In the genomic region with DNA sequence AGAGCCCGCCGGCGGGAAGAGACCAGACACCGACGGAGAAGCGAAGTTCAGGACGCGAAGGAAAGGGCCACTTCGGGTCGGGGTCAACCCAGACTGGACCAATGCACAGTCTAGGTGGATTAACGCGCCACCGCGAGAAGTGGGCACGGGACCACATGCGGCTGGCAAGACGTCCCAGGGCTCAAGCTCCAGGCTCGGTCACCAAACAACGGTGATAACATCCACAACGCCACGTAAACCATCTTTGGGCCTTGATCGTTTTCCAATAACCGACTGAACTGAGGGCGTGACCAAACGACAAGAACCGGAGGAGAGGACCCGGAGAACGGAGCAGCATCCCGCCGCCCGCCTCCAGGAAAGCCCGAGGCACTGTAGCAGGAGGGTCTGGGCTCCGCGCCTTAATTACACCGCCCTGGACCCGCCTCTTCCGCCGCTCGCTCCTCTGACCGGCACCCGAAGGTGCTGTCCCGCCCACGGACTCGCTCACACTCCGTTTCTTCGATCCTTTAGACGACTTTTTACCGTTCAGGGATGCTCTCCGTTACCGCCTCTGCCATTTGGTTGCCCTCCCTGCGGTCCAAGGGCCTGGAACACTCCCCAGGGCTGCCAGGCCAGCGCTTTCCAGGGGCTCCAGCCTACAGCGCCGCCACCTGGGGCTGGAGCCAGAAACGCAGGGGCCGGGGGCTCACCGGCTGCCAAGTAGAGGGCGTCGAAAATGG, we compare ENCODE assay signal across 8 cellular contexts. TPM values are rescaled to one million over a fixed set of nuclear protein-coding genes. Genes with fewer than 3 reads are reported as not detected.
DNase-seq lines count a peak whose midpoint lies in the region; ATAC-seq, FAIRE-seq and TF ChIP-seq lines count a peak whose summit lies in the region.

No MANE protein-coding gene starts in this region.

- ATAC-seq in GM18498 (IDR thresholded peaks at IDR 0.05; ENCODE audit: unreplicated experiment): peak; percentile 98
- peak; percentile 97 for ATAC-seq in HG02852 (IDR thresholded peaks at IDR 0.05; ENCODE audit: unreplicated experiment)
- no peak for ATAC-seq in HepG2

- H3K9me3 ChIP-seq in colonic mucosa (no peaks in the 10 kb centered on the region), HepG2 (ENCODE audit: low read length) (no peaks in the 10 kb centered on the region)

- POLR2A ChIA-PET in HepG2 (lab: Yijun Ruan, JAX): no interaction called here

- H3K27ac ChIP-seq in 22Rv1 (peak overlapping the region; percentile 59), colonic mucosa (no peak overlapping the region), HepG2 (ENCODE audit: extremely low read length, insufficient read depth, low read length) (no peak overlapping the region)

- no peak for FAIRE-seq in HepG2 (lab: Jason Lieb, UNC)

- no peak overlapping the region for H3K4me2 ChIP-seq in HepG2 (ENCODE audit: low read depth, low read length)

- no peaks in the 10 kb centered on the region for H3K79me2 ChIP-seq in HepG2 (ENCODE audit: insufficient read depth, low read length)

- intact Hi-C loops in colonic mucosa (cut with DNase I) (no loop called here), HepG2 (cut with micrococcal nuclease; ENCODE audit: unreplicated experiment) (no loop called here)

- H3K4me1 ChIP-seq in colonic mucosa: no peaks in the 10 kb centered on the region
- no peaks in the 10 kb centered on the region for H3K4me1 ChIP-seq in HepG2 (ENCODE audit: insufficient read depth, low read length)

- H3K4me3 ChIP-seq in colonic mucosa (peak overlapping the region; percentile 33), HepG2 (replicated peaks in 1 of 3; ENCODE audit: insufficient read depth in 1 of 3, low read depth in 2 of 3, low read length in 3 of 3) (no peak overlapping the region)

- H3K36me3 ChIP-seq in colonic mucosa (no peaks in the 10 kb centered on the region), HepG2 (replicated peaks in 1 of 2; ENCODE audit: control insufficient read depth in 1 of 2, insufficient read depth in 2 of 2, low read length in 2 of 2) (no peaks in the 10 kb centered on the region)

- H3K9ac ChIP-seq in colonic mucosa (ENCODE audit: low read depth in 2 of 2, low read length in 2 of 2) (peak overlapping the region; percentile 15 to 67), HepG2 (ENCODE audit: insufficient read depth, low read depth, low read length) (no peak overlapping the region)

- TF ChIP-seq EP300 in HepG2 (IDR thresholded peaks at IDR 0.05; ENCODE audit: low read depth in 2 of 2, low read length in 2 of 2) (no peak), HepG2 (CRISPR knock-in tag; IDR thresholded peaks at IDR 0.05; ENCODE audit: borderline replicate concordance) (no peak)

- 48% methylated on average over 53 of the region's 59 CpGs for WGBS in HepG2 (ENCODE audit: low lambda C conversion rate)

- H2AFZ ChIP-seq in HepG2 (ENCODE audit: low read length): no peak overlapping the region

- no TSS peak for BruUV-seq in HepG2 (replicated peaks; lab: Mats Ljungman, UMichigan)

- TF ChIP-seq POLR2A in HepG2 (IDR thresholded peaks at IDR 0.05; ENCODE audit: insufficient read depth in 1 of 2, low read depth in 2 of 2, low read length in 2 of 2): no peak

- TF ChIP-seq CTCF in 22Rv1 (IDR thresholded peaks at IDR 0.05) (peak; percentile 80), colonic mucosa (IDR thresholded peaks at IDR 0.05) (no peak), HepG2 (CRISPR knock-in tag; IDR thresholded peaks at IDR 0.05) (0 out of 2 replicates have a peak, but pooled peaks have one; percentile 7)

- in situ Hi-C loops in HepG2 (cut with HindIII; ENCODE audit: extremely low pct_ligation_motif_present, low pct_unique_long_range_greater_than_20kb): no loop called here

- CTCF ChIA-PET in HepG2 (lab: Yijun Ruan, JAX; ENCODE audit: low intra/inter-chr PET ratio, low total read pairs): no interaction called here

- H3K27me3 ChIP-seq in colonic mucosa (peaks cover 6% of the 10 kb centered on the region), HepG2 (ENCODE audit: control insufficient read depth in 1 of 2, insufficient read depth in 2 of 2, low read length in 2 of 2) (peaks cover 0 to 13% of the 10 kb centered on the region in 2 experiments; a peak in 3 of 5 replicates)

- DNase-seq in NCI-H2107 (lab: John Stamatoyannopoulos, UW) (peak; percentile 29), colonic mucosa (peak; percentile 69), HepG2 (ENCODE audit: low spot score) (no peak)
- peak; percentile 71 for DNase-seq in activated CD4-positive, CD25-positive, alpha-beta regulatory T cell treated with anti-CD3 and anti-CD28 coated beads, Interleukin-2, amount 50 U/mL, for 72 hours
- peak; percentile 51 to 66 for DNase-seq in stimulated activated CD4-positive, alpha-beta T cell treated with anti-CD3 and anti-CD28 coated beads, Interleukin-4, amount 100 ng/mL, for 48 hours (ENCODE audit: low read depth in 2 of 2)

- no peak for TF ChIP-seq RAD21 in HepG2 (CRISPR knock-in tag; IDR thresholded peaks at IDR 0.05)

- no peaks in the 10 kb centered on the region for H4K20me1 ChIP-seq in HepG2 (ENCODE audit: insufficient read depth, low read length)

RNA-seq across cellular contexts. Expression of gene DPPA5, which starts 44.1 kb away (rescaled TPM):
- total RNA-seq in colonic mucosa: not detected
- total RNA-seq in HepG2 (2016; rRNA removed; fragmentation: Illumina TruSeq; extraction: Trizol): not detected in 2 replicates
- total RNA-seq in HepG2 (2016; cell fraction: cytosol; rRNA removed; fragmentation: Illumina TruSeq; extraction: Trizol; ENCODE audit: low read depth): not detected in 2 replicates
- total RNA-seq in HepG2 (2016; cell fraction: insoluble cytoplasmic fraction; rRNA removed; fragmentation: Illumina TruSeq; extraction: Trizol): not detected in 2 replicates
- total RNA-seq in HepG2 (2016; cell fraction: membrane; rRNA removed; fragmentation: Illumina TruSeq; extraction: Trizol): not detected in 2 replicates
- not detected in 2 replicates for total RNA-seq in HepG2 (2016; cell fraction: nucleus; rRNA removed; fragmentation: Illumina TruSeq; extraction: Trizol)
- polyA plus RNA-seq in HepG2 (2011; rRNA removed): not detected in 2 replicates
- polyA plus RNA-seq in HepG2 (2011; cell fraction: cytosol; rRNA removed): not detected in 2 replicates
- not detected in 2 replicates for polyA plus RNA-seq in HepG2 (2011; cell fraction: nucleus; rRNA removed)
- polyA plus RNA-seq in HepG2 (2012): not detected in 2 replicates
- not detected in 2 replicates for polyA plus RNA-seq in HepG2 (2016; cell fraction: cytosol; fragmentation: Illumina TruSeq; extraction: Trizol; ENCODE audit: low read depth)
- not detected in 2 replicates for polyA plus RNA-seq in HepG2 (2016; cell fraction: insoluble cytoplasmic fraction; fragmentation: Illumina TruSeq; extraction: Trizol; ENCODE audit: low read depth)
- not detected in 2 replicates for polyA plus RNA-seq in HepG2 (2016; cell fraction: membrane; fragmentation: Illumina TruSeq; extraction: Trizol; ENCODE audit: low read depth)
- not detected in 2 replicates for polyA plus RNA-seq in HepG2 (2016; cell fraction: nucleus; fragmentation: Illumina TruSeq; extraction: Trizol; ENCODE audit: insufficient read depth, low read depth)
- not detected in 2 replicates for polyA minus RNA-seq in HepG2 (2011; rRNA and poly(A)+ RNA removed; ENCODE audit: low replicate concordance)
- polyA minus RNA-seq in HepG2 (2011; cell fraction: cytosol; rRNA and poly(A)+ RNA removed): not detected in 2 replicates
- not detected in 2 replicates for polyA minus RNA-seq in HepG2 (2011; cell fraction: nucleus; rRNA and poly(A)+ RNA removed)

RNA-seq across cellular contexts. Expression of gene KHDC1, which starts 46.9 kb away (rescaled TPM):
- 1 to 10 TPM in 1 of 2 donors, under 1 TPM in 1; 0.69 to 1.8 TPM for total RNA-seq in colonic mucosa
- not detected in 2 replicates for total RNA-seq in HepG2 (2016; rRNA removed; fragmentation: Illumina TruSeq; extraction: Trizol)
- total RNA-seq in HepG2 (2016; cell fraction: cytosol; rRNA removed; fragmentation: Illumina TruSeq; extraction: Trizol; ENCODE audit: low read depth): not detected in 2 replicates
- not detected in 2 replicates for total RNA-seq in HepG2 (2016; cell fraction: insoluble cytoplasmic fraction; rRNA removed; fragmentation: Illumina TruSeq; extraction: Trizol)
- not detected in 2 replicates for total RNA-seq in HepG2 (2016; cell fraction: membrane; rRNA removed; fragmentation: Illumina TruSeq; extraction: Trizol)
- total RNA-seq in HepG2 (2016; cell fraction: nucleus; rRNA removed; fragmentation: Illumina TruSeq; extraction: Trizol): not detected in 2 replicates
- not detected in 2 replicates for polyA plus RNA-seq in HepG2 (2011; rRNA removed)
- polyA plus RNA-seq in HepG2 (2011; cell fraction: cytosol; rRNA removed): not detected in 2 replicates
- polyA plus RNA-seq in HepG2 (2011; cell fraction: nucleus; rRNA removed): not detected in 2 replicates
- not detected in 2 replicates for polyA plus RNA-seq in HepG2 (2012)
- not detected in 2 replicates for polyA plus RNA-seq in HepG2 (2016; cell fraction: cytosol; fragmentation: Illumina TruSeq; extraction: Trizol; ENCODE audit: low read depth)
- polyA plus RNA-seq in HepG2 (2016; cell fraction: insoluble cytoplasmic fraction; fragmentation: Illumina TruSeq; extraction: Trizol; ENCODE audit: low read depth): not detected in 2 replicates
- not detected in 2 replicates for polyA plus RNA-seq in HepG2 (2016; cell fraction: membrane; fragmentation: Illumina TruSeq; extraction: Trizol; ENCODE audit: low read depth)
- polyA plus RNA-seq in HepG2 (2016; cell fraction: nucleus; fragmentation: Illumina TruSeq; extraction: Trizol; ENCODE audit: insufficient read depth, low read depth): not detected in 2 replicates
- polyA minus RNA-seq in HepG2 (2011; rRNA and poly(A)+ RNA removed; ENCODE audit: low replicate concordance): 11.0 TPM in 1 of 2 replicates, not detected in the other
- not detected in 2 replicates for polyA minus RNA-seq in HepG2 (2011; cell fraction: cytosol; rRNA and poly(A)+ RNA removed)
- polyA minus RNA-seq in HepG2 (2011; cell fraction: nucleus; rRNA and poly(A)+ RNA removed): not detected in 2 replicates

RNA-seq across cellular contexts. Expression of gene KHDC3L, which starts 52.5 kb away (rescaled TPM):
- total RNA-seq in colonic mucosa (not detected), HepG2 (2016; rRNA removed; fragmentation: Illumina TruSeq; extraction: Trizol) (not detected in 2 replicates)
- total RNA-seq in HepG2 (2016; cell fraction: cytosol; rRNA removed; fragmentation: Illumina TruSeq; extraction: Trizol; ENCODE audit: low read depth): not detected in 2 replicates
- total RNA-seq in HepG2 (2016; cell fraction: insoluble cytoplasmic fraction; rRNA removed; fragmentation: Illumina TruSeq; extraction: Trizol): not detected in 2 replicates
- not detected in 2 replicates for total RNA-seq in HepG2 (2016; cell fraction: membrane; rRNA removed; fragmentation: Illumina TruSeq; extraction: Trizol)
- total RNA-seq in HepG2 (2016; cell fraction: nucleus; rRNA removed; fragmentation: Illumina TruSeq; extraction: Trizol): not detected in 2 replicates
- polyA plus RNA-seq in HepG2 (2011; rRNA removed): not detected in 2 replicates
- polyA plus RNA-seq in HepG2 (2011; cell fraction: cytosol; rRNA removed): not detected in 2 replicates
- polyA plus RNA-seq in HepG2 (2011; cell fraction: nucleus; rRNA removed): not detected in 2 replicates
- not detected in 2 replicates for polyA plus RNA-seq in HepG2 (2012)
- polyA plus RNA-seq in HepG2 (2016; cell fraction: cytosol; fragmentation: Illumina TruSeq; extraction: Trizol; ENCODE audit: low read depth): not detected in 2 replicates
- polyA plus RNA-seq in HepG2 (2016; cell fraction: insoluble cytoplasmic fraction; fragmentation: Illumina TruSeq; extraction: Trizol; ENCODE audit: low read depth): not detected in 2 replicates
- polyA plus RNA-seq in HepG2 (2016; cell fraction: membrane; fragmentation: Illumina TruSeq; extraction: Trizol; ENCODE audit: low read depth): not detected in 2 replicates
- polyA plus RNA-seq in HepG2 (2016; cell fraction: nucleus; fragmentation: Illumina TruSeq; extraction: Trizol; ENCODE audit: insufficient read depth, low read depth): not detected in 2 replicates
- not detected in 2 replicates for polyA minus RNA-seq in HepG2 (2011; rRNA and poly(A)+ RNA removed; ENCODE audit: low replicate concordance)
- not detected in 2 replicates for polyA minus RNA-seq in HepG2 (2011; cell fraction: cytosol; rRNA and poly(A)+ RNA removed)
- polyA minus RNA-seq in HepG2 (2011; cell fraction: nucleus; rRNA and poly(A)+ RNA removed): not detected in 2 replicates

RNA-seq across cellular contexts. Expression of gene OOEP, which starts 59.8 kb away (rescaled TPM):
- total RNA-seq in colonic mucosa (not detected), HepG2 (2016; rRNA removed; fragmentation: Illumina TruSeq; extraction: Trizol) (not detected in 2 replicates)
- total RNA-seq in HepG2 (2016; cell fraction: cytosol; rRNA removed; fragmentation: Illumina TruSeq; extraction: Trizol; ENCODE audit: low read depth): not detected in 2 replicates
- total RNA-seq in HepG2 (2016; cell fraction: insoluble cytoplasmic fraction; rRNA removed; fragmentation: Illumina TruSeq; extraction: Trizol): not detected in 2 replicates
- total RNA-seq in HepG2 (2016; cell fraction: membrane; rRNA removed; fragmentation: Illumina TruSeq; extraction: Trizol): not detected in 2 replicates
- not detected in 2 replicates for total RNA-seq in HepG2 (2016; cell fraction: nucleus; rRNA removed; fragmentation: Illumina TruSeq; extraction: Trizol)
- not detected in 2 replicates for polyA plus RNA-seq in HepG2 (2011; rRNA removed)
- polyA plus RNA-seq in HepG2 (2011; cell fraction: cytosol; rRNA removed): not detected in 2 replicates
- polyA plus RNA-seq in HepG2 (2011; cell fraction: nucleus; rRNA removed): not detected in 2 replicates
- not detected in 2 replicates for polyA plus RNA-seq in HepG2 (2012)
- polyA plus RNA-seq in HepG2 (2016; cell fraction: cytosol; fragmentation: Illumina TruSeq; extraction: Trizol; ENCODE audit: low read depth): not detected in 2 replicates
- not detected in 2 replicates for polyA plus RNA-seq in HepG2 (2016; cell fraction: insoluble cytoplasmic fraction; fragmentation: Illumina TruSeq; extraction: Trizol; ENCODE audit: low read depth)
- not detected in 2 replicates for polyA plus RNA-seq in HepG2 (2016; cell fraction: membrane; fragmentation: Illumina TruSeq; extraction: Trizol; ENCODE audit: low read depth)
- not detected in 2 replicates for polyA plus RNA-seq in HepG2 (2016; cell fraction: nucleus; fragmentation: Illumina TruSeq; extraction: Trizol; ENCODE audit: insufficient read depth, low read depth)
- not detected in 2 replicates for polyA minus RNA-seq in HepG2 (2011; rRNA and poly(A)+ RNA removed; ENCODE audit: low replicate concordance)
- polyA minus RNA-seq in HepG2 (2011; cell fraction: cytosol; rRNA and poly(A)+ RNA removed): not detected in 2 replicates
- polyA minus RNA-seq in HepG2 (2011; cell fraction: nucleus; rRNA and poly(A)+ RNA removed): not detected in 2 replicates
